ENCODE assay signal across 1 cellular context in the genomic region with DNA sequence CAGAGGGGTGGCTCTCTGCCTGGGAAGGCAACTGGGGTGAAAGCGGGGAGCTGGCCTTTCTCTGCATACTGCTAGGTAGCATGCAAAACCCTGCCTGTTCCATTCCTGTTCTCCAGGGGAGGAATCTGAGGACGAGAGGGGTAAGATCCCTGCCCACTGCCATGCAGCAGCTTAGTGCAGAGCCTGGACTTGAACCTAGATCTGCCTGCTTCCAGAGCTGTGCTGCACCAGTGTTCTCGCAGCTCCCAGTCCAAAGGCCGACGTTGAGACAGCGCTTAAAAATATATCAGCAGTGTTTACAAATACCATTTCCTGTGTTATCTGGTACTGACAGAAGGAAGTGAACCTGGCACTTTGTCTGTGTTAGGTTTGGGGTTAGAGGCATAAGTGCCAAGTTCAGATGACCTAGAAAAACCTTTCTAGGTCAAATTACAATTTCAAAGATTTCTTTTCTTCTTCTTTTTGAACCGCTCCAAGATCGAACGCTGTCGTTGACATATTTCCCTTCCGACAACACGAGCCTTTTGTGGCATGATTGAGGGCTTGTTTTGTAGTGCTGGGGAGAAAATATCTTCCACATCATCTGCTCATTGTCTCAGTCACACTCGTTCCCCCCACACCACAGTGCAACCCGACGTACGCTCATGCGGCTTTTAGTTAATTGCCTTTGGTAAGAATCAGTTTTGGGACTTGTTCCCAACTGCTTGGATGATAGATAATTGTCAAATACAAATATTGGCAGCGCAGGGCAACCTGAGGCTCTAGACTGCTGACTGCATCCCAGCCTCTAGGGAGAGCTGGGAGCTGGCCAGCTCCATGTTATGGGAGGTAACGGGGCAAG.
TF ChIP-seq lines count a peak whose summit lies in the region.

No MANE protein-coding gene starts in this region.

TF ChIP-seq in GM12878, 131 proteins besides CTCF, POLR2A, EP300 and RAD21 (continued from another document):
- TF ChIP-seq NR2F1 (conservative IDR thresholded peaks at IDR 0.05) = 0 out of 2 replicates have a peak, but pooled peaks have one; percentile 29
- TF ChIP-seq NR2C1 (IDR thresholded peaks at IDR 0.05) = peak; percentile 68
- TF ChIP-seq, protein P1, sequence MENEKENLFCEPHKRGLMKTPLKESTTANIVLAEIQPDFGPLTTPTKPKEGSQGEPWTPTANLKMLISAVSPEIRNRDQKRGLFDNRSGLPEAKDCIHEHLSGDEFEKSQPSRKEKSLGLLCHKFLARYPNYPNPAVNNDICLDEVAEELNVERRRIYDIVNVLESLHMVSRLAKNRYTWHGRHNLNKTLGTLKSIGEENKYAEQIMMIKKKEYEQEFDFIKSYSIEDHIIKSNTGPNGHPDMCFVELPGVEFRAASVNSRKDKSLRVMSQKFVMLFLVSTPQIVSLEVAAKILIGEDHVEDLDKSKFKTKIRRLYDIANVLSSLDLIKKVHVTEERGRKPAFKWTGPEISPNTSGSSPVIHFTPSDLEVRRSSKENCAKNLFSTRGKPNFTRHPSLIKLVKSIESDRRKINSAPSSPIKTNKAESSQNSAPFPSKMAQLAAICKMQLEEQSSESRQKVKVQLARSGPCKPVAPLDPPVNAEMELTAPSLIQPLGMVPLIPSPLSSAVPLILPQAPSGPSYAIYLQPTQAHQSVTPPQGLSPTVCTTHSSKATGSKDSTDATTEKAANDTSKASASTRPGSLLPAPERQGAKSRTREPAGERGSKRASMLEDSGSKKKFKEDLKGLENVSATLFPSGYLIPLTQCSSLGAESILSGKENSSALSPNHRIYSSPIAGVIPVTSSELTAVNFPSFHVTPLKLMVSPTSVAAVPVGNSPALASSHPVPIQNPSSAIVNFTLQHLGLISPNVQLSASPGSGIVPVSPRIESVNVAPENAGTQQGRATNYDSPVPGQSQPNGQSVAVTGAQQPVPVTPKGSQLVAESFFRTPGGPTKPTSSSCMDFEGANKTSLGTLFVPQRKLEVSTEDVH (IDR thresholded peaks at IDR 0.05; ENCODE audit: low read depth, partially characterized antibody) = no peak
- 0 out of 2 replicates have a peak, but pooled peaks have one; percentile 14 for TF ChIP-seq IKZF1 (conservative IDR thresholded peaks at IDR 0.05)
- no peak for TF ChIP-seq STAT3 (IDR thresholded peaks at IDR 0.05; ENCODE audit: low read depth, low read length)
- TF ChIP-seq, protein P2, sequence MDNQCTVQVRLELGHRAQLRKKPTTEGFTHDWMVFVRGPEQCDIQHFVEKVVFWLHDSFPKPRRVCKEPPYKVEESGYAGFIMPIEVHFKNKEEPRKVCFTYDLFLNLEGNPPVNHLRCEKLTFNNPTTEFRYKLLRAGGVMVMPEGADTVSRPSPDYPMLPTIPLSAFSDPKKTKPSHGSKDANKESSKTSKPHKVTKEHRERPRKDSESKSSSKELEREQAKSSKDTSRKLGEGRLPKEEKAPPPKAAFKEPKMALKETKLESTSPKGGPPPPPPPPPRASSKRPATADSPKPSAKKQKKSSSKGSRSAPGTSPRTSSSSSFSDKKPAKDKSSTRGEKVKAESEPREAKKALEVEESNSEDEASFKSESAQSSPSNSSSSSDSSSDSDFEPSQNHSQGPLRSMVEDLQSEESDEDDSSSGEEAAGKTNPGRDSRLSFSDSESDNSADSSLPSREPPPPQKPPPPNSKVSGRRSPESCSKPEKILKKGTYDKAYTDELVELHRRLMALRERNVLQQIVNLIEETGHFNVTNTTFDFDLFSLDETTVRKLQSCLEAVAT (IDR thresholded peaks at IDR 0.05) = peak; percentile 80
- no peak for TF ChIP-seq TCF7 (IDR thresholded peaks at IDR 0.05; ENCODE audit: borderline replicate concordance)
- 0 out of 4 replicates have a peak, but pooled peaks of 1 of the 2 experiments have one; percentile 16 for TF ChIP-seq IKZF2 (IDR thresholded peaks at IDR 0.05)
- peak; percentile 20; the same call in 1 of the 2 replicates for TF ChIP-seq ESRRA (IDR thresholded peaks at IDR 0.05; ENCODE audit: low read length)
